Comparison of ENCODE assay signal across 24 cellular contexts in genomic region chr5:133474851-133475590, GRCh38.
DNase-seq lines count a peak whose midpoint lies in the region; ATAC-seq lines count a peak whose summit lies in the region.
"Had no signal": no experiment of that assay in that cellular context is flagged by ENCODE, and none has a peak within 500 bp of the region (broad histone marks: within the 10 kb centered on the region; RNA-seq: fewer than 3 reads in every experiment).

No MANE protein-coding gene starts in this region.

- no peak for ATAC-seq in HG03571 (IDR thresholded peaks at IDR 0.05; ENCODE audit: unreplicated experiment)
- ATAC-seq: HepG2, PC-3, Right ventricle myocardium inferior, SK-N-SH treated with all-trans-retinoic acid at 6 μM for 48 hours had no signal

- intact Hi-C loops in posterior vena cava (cut with DNase I) = no loop called here

- peak; percentile 53 for DNase-seq in ELF-1 (ENCODE audit: low read depth, low spot score)
- DNase-seq in foreskin melanocyte = peak; percentile 22
- peak; percentile 84 for DNase-seq in mesenteric fat pad (ENCODE audit: low spot score)
- DNase-seq in posterior vena cava (ENCODE audit: low spot score) = peak; percentile 54
- no peak for DNase-seq in dedifferentiated amniotic fluid mesenchymal stem cell (ENCODE audit: extremely low spot score)
- DNase-seq in NCI-H2227 (lab: John Stamatoyannopoulos, UW; ENCODE audit: unreplicated experiment) = no peak
- DNase-seq in KG1 (lab: John Stamatoyannopoulos, UW) = no peak
- DNase-seq: DMS153; HCEC 1CT; Kasumi-1; NCI-H1105 treated with DMSO at 0.1 percent for 48 hours; NCI-H146; NCI-H1930; NCI-H2107; NCI-H446 treated with DMSO at 0.1 percent for 48 hours; NCI-H526; NCI-H82; NK-92 treated with Interleukin-12 subunit alpha and Interleukin-12 subunit beta, amount 100 ng/mL, for 24 hours; PC-3; SJCRH30 had no signal

Comparison
In these comparisons a context has a peak if more than half of its experiments do, and no peak if none do; other contexts are left out.
1. DNase-seq: peak in ELF-1 (single experiment), foreskin melanocyte (single experiment), mesenteric fat pad (single experiment) and posterior vena cava (single experiment); none in dedifferentiated amniotic fluid mesenchymal stem cell (single experiment), NCI-H2227 (single experiment) and KG1 (single experiment).